ENCODE assay signal across 8 cellular contexts in genomic region chr11:70201876-70202861, GRCh38. TPM values are rescaled to one million over a fixed set of nuclear protein-coding genes. Genes with fewer than 3 reads are reported as not detected.
A peak's percentile ranks its signal among the peaks of the same experiment; 100 is the strongest.
DNase-seq lines count a peak whose midpoint lies in the region; FAIRE-seq and TF ChIP-seq lines count a peak whose summit lies in the region.

No MANE protein-coding gene starts in this region.

- H3K9me2 ChIP-seq in DOHH2 (replicated peaks; ENCODE audit: control insufficient read depth, low read length): no peaks in the 10 kb centered on the region
- H3K9me2 ChIP-seq in PC-9 (ENCODE audit: insufficient read depth): no peaks in the 10 kb centered on the region

- peaks cover 41% of the 10 kb centered on the region for H3K79me2 ChIP-seq in DOHH2 (ENCODE audit: control insufficient read depth, low read length)
- peaks cover 40% of the 10 kb centered on the region for H3K79me2 ChIP-seq in PC-9 (ENCODE audit: low read depth)

- DNase-seq in PC-9: no peak
- no peak for DNase-seq in epithelial cell of esophagus (ENCODE audit: low read depth)
- no peak for DNase-seq in osteocyte (ENCODE audit: extremely low spot score, unreplicated experiment)
- DNase-seq in DMS153 (lab: John Stamatoyannopoulos, UW): no peak
- DNase-seq in SW 1271 (lab: John Stamatoyannopoulos, UW): no peak
- DNase-seq in H54 (ENCODE audit: insufficient read length, low spot score): no peak
- DNase-seq in activated CD4-positive, alpha-beta T cell treated with anti-CD3 and anti-CD28 coated beads, Interleukin-2, amount 50 U/mL, for 1 hour: no peak

- H3K4me3 Mint-ChIP-seq in osteocyte (ENCODE audit: unreplicated experiment): peak overlapping the region; percentile 88

- TF ChIP-seq POLR2A in H54 (IDR thresholded peaks at IDR 0.05; ENCODE audit: low read depth, low read length): no peak

- peak overlapping the region; percentile 81 for H2AFZ ChIP-seq in PC-9

- no peaks in the 10 kb centered on the region for H3K9me3 Mint-ChIP-seq in osteocyte (ENCODE audit: unreplicated experiment)

- H3K4me3 ChIP-seq in DOHH2 (ENCODE audit: low read length): peak overlapping the region; percentile 98
- H3K4me3 ChIP-seq in PC-9: peak overlapping the region; percentile 78
- peak overlapping the region; percentile 61 for H3K4me3 ChIP-seq in epithelial cell of esophagus (ENCODE audit: low read length)

- no peak for FAIRE-seq in H54 (lab: Jason Lieb, UNC)

- H3K9me3 ChIP-seq in DOHH2 (ENCODE audit: control insufficient read depth, insufficient read depth, low read length) (no peaks in the 10 kb centered on the region), PC-9 (ENCODE audit: insufficient read depth, low read depth) (no peaks in the 10 kb centered on the region)

- H3F3A ChIP-seq in DOHH2 (ENCODE audit: control insufficient read depth, insufficient read depth) (no peaks in the 10 kb centered on the region), PC-9 (ENCODE audit: insufficient read depth, low read depth) (peaks cover 43% of the 10 kb centered on the region)

- peaks cover 22% of the 10 kb centered on the region for H3K4me1 Mint-ChIP-seq in osteocyte (ENCODE audit: unreplicated experiment)

- no peak overlapping the region for H3K27ac ChIP-seq in DOHH2 (ENCODE audit: low read depth, low read length)
- H3K27ac ChIP-seq in PC-9: peak overlapping the region; percentile 18; the same call in 1 of the 2 replicates

- POLR2A ChIA-PET in PC-9 (lab: Charles Lee; ENCODE audit: unreplicated experiment): interaction anchor here (0.6 to 0.8 kb wide), 2 partner anchors 259 to 494 kb away, joined by 3 to 6 read pairs; no protein-coding TSS in a partner anchor

- CTCF ChIA-PET in PC-9 (lab: Charles Lee): interaction anchor here (0.7 kb wide), 1 partner anchor 1224 kb away, joined by 15 read pairs; no protein-coding TSS in a partner anchor

- intact Hi-C loops in PC-9 (cut with micrococcal nuclease; ENCODE audit: unreplicated experiment): loop anchor here (5.0 kb wide), 2 partner anchors 40 to 195 kb away; partner anchors contain the start of gene CTTN

- peaks cover 8% of the 10 kb centered on the region for H3K36me3 Mint-ChIP-seq in osteocyte (ENCODE audit: unreplicated experiment)

- TF ChIP-seq CTCF in DOHH2 (IDR thresholded peaks at IDR 0.05; ENCODE audit: low read depth, low read length, poor library complexity, severe bottlenecking) (no peak), PC-9 (conservative IDR thresholded peaks at IDR 0.05) (no peak), epithelial cell of esophagus (IDR thresholded peaks at IDR 0.05; ENCODE audit: insufficient read depth, low read depth, low read length, missing control alignments) (no peak), osteocyte (IDR thresholded peaks at IDR 0.05) (no peak)

- H3K27me3 ChIP-seq in DOHH2 (ENCODE audit: control insufficient read depth, low read length) (no peaks in the 10 kb centered on the region), PC-9 (ENCODE audit: insufficient read depth, low read depth) (no peaks in the 10 kb centered on the region)

- BruUV-seq in PC-9 (replicated peaks; lab: Mats Ljungman, UMichigan): no TSS peak

- H3K4me1 ChIP-seq in DOHH2 (ENCODE audit: control insufficient read depth, low read length) (peaks cover 24% of the 10 kb centered on the region), PC-9 (replicated peaks; ENCODE audit: insufficient read depth) (peaks cover 19% of the 10 kb centered on the region)

- peaks cover 38% of the 10 kb centered on the region for H3K36me3 ChIP-seq in DOHH2 (ENCODE audit: control insufficient read depth, low read length)
- peaks cover 21% of the 10 kb centered on the region for H3K36me3 ChIP-seq in PC-9 (ENCODE audit: low read depth)

- H3K27me3 Mint-ChIP-seq in osteocyte (ENCODE audit: unreplicated experiment): peaks cover 9% of the 10 kb centered on the region

- peak overlapping the region; percentile 85 for H3K27ac Mint-ChIP-seq in osteocyte (ENCODE audit: unreplicated experiment)

- H4K20me1 ChIP-seq in DOHH2 (ENCODE audit: control insufficient read depth, insufficient read depth, low read depth, low read length) (peaks cover 31% of the 10 kb centered on the region; the same call in 1 of the 2 replicates), PC-9 (ENCODE audit: insufficient read depth) (peaks cover 32% of the 10 kb centered on the region)

- H3K4me2 ChIP-seq in DOHH2 (ENCODE audit: low read length) (peak overlapping the region; percentile 88), PC-9 (peak overlapping the region; percentile 83)

RNA-seq across cellular contexts. Expression of gene FADD, which starts 0.9 kb away (rescaled TPM):
- total RNA-seq in PC-9 (2021) (47.8 and 50.5 TPM in 2 replicates), osteocyte (19.3 and 19.5 TPM in 2 replicates)
